28 cellular contexts compared by ENCODE assay signal in genomic region chr3:192326656-192327055, GRCh38.
"Had no signal": no experiment of that assay in that cellular context is flagged by ENCODE, and none has a peak within 500 bp of the region (broad histone marks: within the 10 kb centered on the region; RNA-seq: fewer than 3 reads in every experiment).

No MANE protein-coding gene starts in this region.

- H3K36me3 ChIP-seq: colonic mucosa, esophagus muscularis mucosa, esophagus squamous epithelium, gastrocnemius medialis, gastroesophageal sphincter, heart left ventricle, heart right ventricle had no signal

- H3K4me1 ChIP-seq: colonic mucosa, esophagus muscularis mucosa, esophagus squamous epithelium, foreskin keratinocyte, gastrocnemius medialis, gastroesophageal sphincter, heart left ventricle, heart right ventricle had no signal

- H3K27ac ChIP-seq: colonic mucosa, coronary artery, dorsolateral prefrontal cortex, epithelial cell of prostate, esophagus muscularis mucosa, esophagus squamous epithelium, foreskin keratinocyte, gastrocnemius medialis, gastroesophageal sphincter, heart left ventricle, heart right ventricle, hepatocyte had no signal

- H2AFZ ChIP-seq: hepatocyte had no signal

- H3K27me3 ChIP-seq: colonic mucosa, dorsolateral prefrontal cortex, esophagus muscularis mucosa, esophagus squamous epithelium, foreskin keratinocyte, gastrocnemius medialis, gastroesophageal sphincter, heart left ventricle, heart right ventricle, hepatocyte had no signal

- H3K4me2 ChIP-seq: hepatocyte had no signal

- H3K79me2 ChIP-seq: hepatocyte had no signal

- H3K9me3 ChIP-seq: colonic mucosa, esophagus muscularis mucosa, esophagus squamous epithelium, gastrocnemius medialis, gastroesophageal sphincter had no signal

- FAIRE-seq: endothelial cell of umbilical vein, frontal cortex had no signal

- ATAC-seq: effector memory CD8-positive, alpha-beta T cell; esophagus mucosa; foreskin keratinocyte; gastrocnemius medialis; gastroesophageal sphincter; heart left ventricle; heart right ventricle had no signal

- DNase-seq: colonic mucosa; cortex of kidney; dermis blood vessel endothelial cell; dorsolateral prefrontal cortex; effector CD4-positive, alpha-beta T cell; effector CD8-positive, alpha-beta T cell; effector memory CD4-positive, alpha-beta T cell; effector memory CD8-positive, alpha-beta T cell; endodermal cell; erythroblast; esophagus squamous epithelium; foreskin fibroblast; foreskin keratinocyte; foreskin melanocyte; gastrocnemius medialis; glutamatergic neuron; head of caudate nucleus; heart left ventricle; heart right ventricle; hippocampal formation had no signal

- H3K4me3 ChIP-seq: colonic mucosa, coronary artery, dorsolateral prefrontal cortex, esophagus muscularis mucosa, esophagus squamous epithelium, gastrocnemius medialis, gastroesophageal sphincter, heart left ventricle, heart right ventricle, hepatocyte had no signal
